In genomic region chr1:7884757-7885156, GRCh38 we compare ENCODE assay signal across 10 cellular contexts. TPM values are rescaled to one million over a fixed set of nuclear protein-coding genes. Genes with fewer than 3 reads are reported as not detected.
"Had no signal": no experiment of that assay in that cellular context is flagged by ENCODE, and none has a peak within 500 bp of the region (broad histone marks: within the 10 kb centered on the region; RNA-seq: fewer than 3 reads in every experiment).

No MANE protein-coding gene starts in this region.

- H3K9ac ChIP-seq: GM23248 had no signal

- DNase-seq: GM23248, GOT3, HCEC 1CT, HFFc6 had no signal

- FAIRE-seq: H54, HepG2 had no signal

- H2AFZ ChIP-seq: GM23248 had no signal

- H3K4me3 ChIP-seq: GM23248 had no signal

- ATAC-seq: HepG2 had no signal

- H3K27ac ChIP-seq: GM23248, HL-60 had no signal

- H3K4me3 Mint-ChIP-seq: H9, HFFc6, IgD-negative memory B cell had no signal

- H3K27ac Mint-ChIP-seq: H9, HFFc6, IgD-negative memory B cell had no signal

- H3K9me3 Mint-ChIP-seq: HFFc6 had no signal

RNA-seq across cellular contexts. Expression of gene UTS2, which starts 31.9 kb away (rescaled TPM):
- total RNA-seq: GM23248, H9, HepG2, HFFc6, HT1080 had no signal
- polyA plus RNA-seq: GM23248, HepG2, IgD-negative memory B cell had no signal

RNA-seq across cellular contexts. Expression of gene TNFRSF9, which starts 55.9 kb away (rescaled TPM):
- total RNA-seq: GM23248, H9, HFFc6 had no signal
- polyA plus RNA-seq: GM23248, HepG2, IgD-negative memory B cell had no signal
